In genomic region chr3:115134648-115135347, GRCh38 we compare ENCODE assay signal across 1 cellular context.
TF ChIP-seq lines count a peak whose summit lies in the region.

No MANE protein-coding gene starts in this region.

TF ChIP-seq in GM23338, 12 proteins besides CTCF, POLR2A, EP300 and RAD21 (continued from another document):
- TF ChIP-seq ZNF462 (CRISPR knock-in tag; IDR thresholded peaks at IDR 0.05) (no peak), EZH2phosphoT487 (IDR thresholded peaks at IDR 0.05; ENCODE audit: unreplicated experiment) (no peak), REST (IDR thresholded peaks at IDR 0.05; ENCODE audit: unreplicated experiment) (no peak), ETS1 (IDR thresholded peaks at IDR 0.05) (no peak), POLR2AphosphoS5 (IDR thresholded peaks at IDR 0.05; ENCODE audit: low read depth) (no peak), ZNF331 (CRISPR knock-in tag; IDR thresholded peaks at IDR 0.05; ENCODE audit: low read depth) (no peak), NANOG (IDR thresholded peaks at IDR 0.05; ENCODE audit: borderline replicate concordance) (no peak), JUNB (IDR thresholded peaks at IDR 0.05; ENCODE audit: unreplicated experiment) (no peak), CREB1 (CRISPR knock-in tag; IDR thresholded peaks at IDR 0.05; ENCODE audit: low read depth) (no peak)
